1 cellular context compared by ENCODE assay signal in genomic region chr16:89686520-89687091, GRCh38.
A peak's percentile ranks its signal among the peaks of the same experiment; 100 is the strongest.
TF ChIP-seq lines count a peak whose summit lies in the region.

Gene CDK10 (plus strand): TSS chr16:89686689. CDS start chr16:89686711, 22 bp downstream.

TF ChIP-seq in HepG2, 621 proteins besides CTCF, POLR2A, EP300 and RAD21 (continued from another document):
- TF ChIP-seq ZNF784 (CRISPR knock-in tag; IDR thresholded peaks at IDR 0.05; ENCODE audit: borderline replicate concordance) (no peak), CREM (IDR thresholded peaks at IDR 0.05) (no peak), CREM (CRISPR knock-in tag; IDR thresholded peaks at IDR 0.05) (no peak), AGO2 (optimal IDR thresholded peaks at IDR 0.05; ENCODE audit: low read depth, low read length) (peak; percentile 65), HNF1A (IDR thresholded peaks at IDR 0.05; ENCODE audit: low read depth) (no peak), HNF1A (CRISPR knock-in tag; IDR thresholded peaks at IDR 0.05; ENCODE audit: borderline replicate concordance) (no peak), ZNF318 (CRISPR knock-in tag; IDR thresholded peaks at IDR 0.05) (no peak), GPN1 (CRISPR knock-in tag; IDR thresholded peaks at IDR 0.05; ENCODE audit: borderline replicate concordance) (no peak)
